In the genomic region with DNA sequence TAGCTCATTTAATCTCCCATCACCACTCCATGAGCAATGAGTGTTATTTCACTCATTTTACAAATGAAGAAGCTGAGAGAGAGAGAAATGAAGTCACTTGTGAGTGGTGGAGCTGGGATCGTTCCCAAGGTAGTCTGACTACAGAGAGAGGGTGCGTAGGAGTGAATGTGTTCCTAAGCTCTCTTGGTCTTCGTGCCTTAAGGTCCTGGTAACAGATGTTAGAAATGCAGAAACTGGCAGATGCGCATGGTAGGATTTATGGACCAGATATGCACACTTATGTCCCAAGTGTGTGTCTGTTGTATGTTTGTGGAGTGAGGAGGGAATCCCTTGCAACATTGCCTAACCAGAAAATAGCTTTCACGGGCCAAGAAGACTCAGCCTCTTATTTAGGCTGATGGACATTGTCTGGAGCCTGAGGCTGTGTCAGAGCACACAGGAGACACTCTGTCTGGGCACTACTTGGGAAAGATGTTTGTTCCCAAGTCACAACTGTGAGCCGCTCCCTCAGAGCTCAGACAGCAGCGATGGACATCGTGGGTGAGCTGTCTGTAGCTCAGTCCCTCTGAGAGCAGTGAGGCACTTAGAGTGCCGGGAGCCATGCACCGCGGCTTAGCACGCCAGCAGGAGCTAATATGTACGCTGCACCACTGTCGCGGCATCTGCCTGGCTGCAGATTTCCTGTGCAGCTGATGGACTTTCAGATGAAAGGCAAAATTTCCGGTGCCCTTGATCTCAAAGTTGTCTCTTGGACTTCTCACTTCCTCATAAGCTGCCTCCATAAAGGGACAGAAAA, we compare ENCODE assay signal across 14 cellular contexts.
DNase-seq lines count a peak whose midpoint lies in the region; ATAC-seq and TF ChIP-seq lines count a peak whose summit lies in the region.
"Had no signal": no experiment of that assay in that cellular context is flagged by ENCODE, and none has a peak within 500 bp of the region (broad histone marks: within the 10 kb centered on the region; RNA-seq: fewer than 3 reads in every experiment).

No MANE protein-coding gene starts in this region.

- H4K20me1 ChIP-seq in DND-41 (ENCODE audit: insufficient read depth, low read length) (no peaks in the 10 kb centered on the region), MM.1S (ENCODE audit: insufficient read depth, low read length) (no peaks in the 10 kb centered on the region)

- H3K27me3 ChIP-seq in DND-41 (ENCODE audit: insufficient read depth, low read length, poor library complexity) (no peaks in the 10 kb centered on the region), MM.1S (replicated peaks; ENCODE audit: insufficient read depth, low read length) (peaks cover 22% of the 10 kb centered on the region), mesenchymal stem cell (ENCODE audit: control insufficient read depth in 1 of 2, insufficient read depth in 1 of 2, low read length in 2 of 2) (peaks cover 0 to 8% of the 10 kb centered on the region in 2 experiments), neuronal stem cell (ENCODE audit: control insufficient read depth in 3 of 3, insufficient read depth in 3 of 3, low read depth in 1 of 3, low read length in 3 of 3) (peaks cover 0 to 2% (median 0%) of the 10 kb centered on the region in 3 experiments)
- H3K27me3 ChIP-seq: cardiac muscle cell had no signal

- H2BK120ac ChIP-seq in mesenchymal stem cell (ENCODE audit: low read depth, low read length) (no peak overlapping the region), neuronal stem cell (ENCODE audit: low read depth, low read length) (no peak overlapping the region)

- no peaks in the 10 kb centered on the region for H3F3A ChIP-seq in MM.1S (ENCODE audit: insufficient read depth, low read length)

- DNase-seq in DND-41 = peak; percentile 65
- DNase-seq in MM.1S = peak; percentile 24
- DNase-seq in UCSD-AML1 (lab: John Stamatoyannopoulos, UW; ENCODE audit: unreplicated experiment) = peak; percentile 75
- DNase-seq in mesenchymal stem cell = peak; percentile 26
- no peak for DNase-seq in NCI-H2171 (lab: John Stamatoyannopoulos, UW)
- no peak for DNase-seq in epidermal melanocyte (ENCODE audit: insufficient read length, low spot score)
- DNase-seq in neuronal stem cell (ENCODE audit: low spot score) = no peak
- DNase-seq: activated CD4-positive, alpha-beta T cell treated with anti-CD3 and anti-CD28 coated beads, Interleukin-2, amount 10 ng/mL, durations not matched to agents 24 days and 14 days; activated T-cell treated with anti-CD3 and anti-CD28 coated beads, Interleukin-2, amount 50 U/mL, for 1 hour; effector CD8-positive, alpha-beta T cell; NCI-H1930; NCI-H526 treated with DMSO at 0.1 percent for 48 hours had no signal

- H3K4me3 ChIP-seq in DND-41 (ENCODE audit: low read depth in 1 of 2, low read length in 2 of 2) (no peak overlapping the region), MM.1S (ENCODE audit: low read length) (no peak overlapping the region), mesenchymal stem cell (ENCODE audit: insufficient read depth in 1 of 2, low read depth in 1 of 2, low read length in 2 of 2) (no peak overlapping the region), neuronal stem cell (ENCODE audit: low read length in 2 of 2) (no peak overlapping the region)
- H3K4me3 ChIP-seq: cardiac muscle cell had no signal

- H3K9ac ChIP-seq in DND-41 (ENCODE audit: low read depth, low read length) = no peak overlapping the region
- H3K9ac ChIP-seq in MM.1S (ENCODE audit: low read length) = no peak overlapping the region
- H3K9ac ChIP-seq in mesenchymal stem cell (ENCODE audit: low read length) = no peak overlapping the region
- H3K9ac ChIP-seq in neuronal stem cell (ENCODE audit: low read depth, low read length, poor library complexity) = no peak overlapping the region

- H3K23ac ChIP-seq in mesenchymal stem cell (ENCODE audit: low read length in 2 of 2) (no peak overlapping the region), neuronal stem cell (ENCODE audit: low read depth, low read length, poor library complexity) (no peak overlapping the region)

- H3K9me3 ChIP-seq in DND-41 (ENCODE audit: insufficient read depth, low read length, severe bottlenecking) (peaks cover 9% of the 10 kb centered on the region), MM.1S (replicated peaks; ENCODE audit: insufficient read depth, low read length) (no peaks in the 10 kb centered on the region), mesenchymal stem cell (ENCODE audit: control insufficient read depth, low read length) (peaks cover 20% of the 10 kb centered on the region), neuronal stem cell (replicated peaks in 1 of 2; ENCODE audit: control insufficient read depth in 2 of 2, insufficient read depth in 1 of 2, low read depth in 1 of 2, low read length in 2 of 2) (peaks cover 10 to 22% of the 10 kb centered on the region in 2 donors)

- ATAC-seq in DND-41 (ENCODE audit: insufficient read depth, low read depth) = peak; percentile 91
- no peak for ATAC-seq in GM18861 (IDR thresholded peaks at IDR 0.05; ENCODE audit: unreplicated experiment)

- H2BK12ac ChIP-seq in mesenchymal stem cell (ENCODE audit: low read length in 2 of 2) (peak overlapping the region in 1 of 2 experiments; percentile 5), neuronal stem cell (ENCODE audit: low read length) (no peak overlapping the region)

- H3K4me1 ChIP-seq in DND-41 (ENCODE audit: insufficient read depth, low read length) = peaks cover 16% of the 10 kb centered on the region
- peaks cover 9% of the 10 kb centered on the region; the same call in 1 of the 2 replicates for H3K4me1 ChIP-seq in MM.1S (ENCODE audit: low read length)
- H3K4me1 ChIP-seq in mesenchymal stem cell (ENCODE audit: control insufficient read depth, insufficient read depth, low read depth, low read length) = no peaks in the 10 kb centered on the region
- H3K4me1 ChIP-seq in neuronal stem cell (ENCODE audit: control insufficient read depth in 2 of 2, insufficient read depth in 1 of 2, low read depth in 1 of 2, low read length in 2 of 2) = no peaks in the 10 kb centered on the region

- TF ChIP-seq CTCF in DND-41 (IDR thresholded peaks at IDR 0.05; ENCODE audit: borderline replicate concordance, extremely low read depth, low read length, poor library complexity, severe bottlenecking) (no peak), MM.1S (IDR thresholded peaks at IDR 0.05; ENCODE audit: low read length) (no peak)

- no peak overlapping the region for H3K27ac ChIP-seq in DND-41 (ENCODE audit: low read length)
- H3K27ac ChIP-seq in MM.1S (ENCODE audit: low read length) = no peak overlapping the region
- H3K27ac ChIP-seq in mesenchymal stem cell (ENCODE audit: low read length, poor library complexity, severe bottlenecking) = no peak overlapping the region
- no peak overlapping the region for H3K27ac ChIP-seq in neuronal stem cell (replicated peaks; ENCODE audit: low read length)
- H3K27ac ChIP-seq: cardiac muscle cell had no signal

- H2BK15ac ChIP-seq in mesenchymal stem cell (ENCODE audit: low read depth, poor library complexity, severe bottlenecking) = no peak overlapping the region
- H2BK15ac ChIP-seq in neuronal stem cell (ENCODE audit: low read length) = no peak overlapping the region

- H4K8ac ChIP-seq in mesenchymal stem cell (ENCODE audit: low read length) (no peak overlapping the region), neuronal stem cell (ENCODE audit: low read depth, low read length) (no peak overlapping the region)

- no peaks in the 10 kb centered on the region for H3K9me2 ChIP-seq in MM.1S (replicated peaks; ENCODE audit: insufficient read depth, low read length)

- no peak overlapping the region for H2BK5ac ChIP-seq in mesenchymal stem cell (ENCODE audit: low read depth, low read length, poor library complexity, severe bottlenecking)
- H2BK5ac ChIP-seq in neuronal stem cell (ENCODE audit: low read length) = no peak overlapping the region

- WGBS in mesenchymal stem cell = 78% methylated on average over 16 of the region's 16 CpGs
- WGBS in neuronal stem cell (ENCODE audit: extremely low coverage in 2 of 2, insufficient read length in 2 of 2, insufficient replicate concordance in 1 of 2), 2 donors = no CpG with 5 or more reads among the region's 16 CpGs

- H3K18ac ChIP-seq in mesenchymal stem cell (ENCODE audit: low read depth in 1 of 2, low read length in 2 of 2) (peak overlapping the region in 1 of 2 experiments; percentile 52), neuronal stem cell (ENCODE audit: low read length) (no peak overlapping the region)

- H2AFZ ChIP-seq in DND-41 (ENCODE audit: low read depth, low read length) (no peak overlapping the region), MM.1S (ENCODE audit: low read length) (no peak overlapping the region), mesenchymal stem cell (ENCODE audit: low read depth, low read length) (no peak overlapping the region), neuronal stem cell (ENCODE audit: low read length) (no peak overlapping the region)

- H3K4me2 ChIP-seq in DND-41 (ENCODE audit: insufficient read depth, low read length) = peak overlapping the region; percentile 48; the same call in 1 of the 2 replicates
- H3K4me2 ChIP-seq in MM.1S (ENCODE audit: low read depth, low read length) = peak overlapping the region; percentile 15; the same call in 1 of the 2 replicates
- H3K4me2 ChIP-seq in mesenchymal stem cell (ENCODE audit: low read length, poor library complexity, severe bottlenecking) = no peak overlapping the region
- no peak overlapping the region for H3K4me2 ChIP-seq in neuronal stem cell (ENCODE audit: insufficient read depth, low read length, poor library complexity, severe bottlenecking)

- H3K79me2 ChIP-seq in DND-41 (ENCODE audit: insufficient read depth, low read length) (no peaks in the 10 kb centered on the region), MM.1S (ENCODE audit: low read length) (no peaks in the 10 kb centered on the region)

- H2AK5ac ChIP-seq in mesenchymal stem cell (ENCODE audit: low read length, severe bottlenecking) (no peak overlapping the region), neuronal stem cell (ENCODE audit: low read depth, low read length) (no peak overlapping the region)

- H3K36me3 ChIP-seq in DND-41 (ENCODE audit: insufficient read depth, low read length) (no peaks in the 10 kb centered on the region), MM.1S (replicated peaks; ENCODE audit: insufficient read depth, low read length) (no peaks in the 10 kb centered on the region), mesenchymal stem cell (ENCODE audit: control insufficient read depth in 1 of 2, insufficient read depth in 2 of 2, low read depth in 1 of 2, low read length in 2 of 2) (no peaks in the 10 kb centered on the region), neuronal stem cell (replicated peaks in 1 of 2; ENCODE audit: control insufficient read depth in 2 of 2, insufficient read depth in 2 of 2, low read length in 2 of 2) (no peaks in the 10 kb centered on the region)
- H3K36me3 ChIP-seq: cardiac muscle cell had no signal

- H4K91ac ChIP-seq in mesenchymal stem cell (ENCODE audit: low read length) = no peak overlapping the region
- H4K91ac ChIP-seq in neuronal stem cell (ENCODE audit: low read depth, low read length, poor library complexity) = no peak overlapping the region

- no peaks in the 10 kb centered on the region for H3K79me1 ChIP-seq in mesenchymal stem cell (replicated peaks; ENCODE audit: low read length, poor library complexity, severe bottlenecking)
- H3K79me1 ChIP-seq in neuronal stem cell (ENCODE audit: low read depth, low read length) = no peaks in the 10 kb centered on the region

- H3K4ac ChIP-seq in mesenchymal stem cell (ENCODE audit: low read depth in 1 of 2, low read length in 2 of 2) (no peak overlapping the region), neuronal stem cell (ENCODE audit: low read length) (no peak overlapping the region)

- H3K14ac ChIP-seq in mesenchymal stem cell (ENCODE audit: low read length in 2 of 2) (no peak overlapping the region), neuronal stem cell (ENCODE audit: low read length) (no peak overlapping the region)

Comparison
In these comparisons a context has a peak if more than half of its experiments do, and no peak if none do; other contexts are left out.
1. DNase-seq: peak in DND-41 (single experiment), MM.1S (single experiment), UCSD-AML1 (single experiment) and mesenchymal stem cell (single experiment); none in NCI-H2171 (single experiment), epidermal melanocyte (single experiment) and neuronal stem cell (single experiment).
2. H3K4me2 ChIP-seq: peak in DND-41 (single experiment) and MM.1S (single experiment); none in mesenchymal stem cell (single experiment) and neuronal stem cell (single experiment).